In the genomic region with DNA sequence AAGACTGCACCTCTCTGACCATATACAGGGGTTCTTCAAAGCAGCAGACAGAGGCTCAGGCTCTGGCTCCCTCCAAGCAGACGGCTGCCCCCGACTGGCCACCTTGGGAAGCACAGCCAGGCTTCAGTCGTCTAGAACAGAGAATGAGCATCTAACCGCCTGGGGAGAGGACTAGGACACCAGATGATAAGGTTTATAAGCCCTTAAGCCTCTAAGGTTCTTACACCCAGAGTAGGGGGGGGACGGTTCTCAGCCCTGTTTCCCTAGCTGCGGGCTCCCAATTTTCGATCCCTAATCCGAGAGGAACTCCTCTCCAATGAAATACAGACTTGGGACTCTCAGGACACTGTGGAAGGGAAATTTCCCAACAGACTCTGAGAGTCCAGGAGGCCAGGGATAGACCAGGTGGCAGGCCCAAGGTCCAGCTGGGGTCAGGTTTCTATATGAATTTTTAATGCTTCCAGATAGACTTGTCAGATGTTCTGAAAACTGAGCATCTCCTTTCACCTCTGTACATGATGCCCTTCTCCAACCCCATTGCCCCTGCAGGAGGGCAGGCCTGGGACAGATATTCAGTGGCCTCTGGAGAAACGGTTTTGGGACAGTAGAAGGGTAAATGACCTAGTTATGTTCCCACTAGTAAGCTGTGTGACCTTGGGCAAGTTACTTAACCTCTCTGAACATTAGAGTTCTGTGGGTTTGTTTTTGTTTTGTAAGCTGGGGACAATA, we compare ENCODE assay signal across 7 cellular contexts. TPM values are rescaled to one million over a fixed set of nuclear protein-coding genes. Genes with fewer than 3 reads are reported as not detected.
DNase-seq lines count a peak whose midpoint lies in the region; ATAC-seq and TF ChIP-seq lines count a peak whose summit lies in the region.

No MANE protein-coding gene starts in this region.

- peak; percentile 66 to 71 for DNase-seq in NOMO-1 (lab: John Stamatoyannopoulos, UW; ENCODE audit: unreplicated experiment in 2 of 2)
- peak; percentile 86 for DNase-seq in activated CD8-positive, alpha-beta memory T cell treated with anti-CD3 and anti-CD28 coated beads, Interleukin-2, amount 10 ng/mL, durations not matched to agents 7 days and 5 days
- DNase-seq in esophagus muscularis mucosa (ENCODE audit: extremely low spot score): no peak
- DNase-seq in occipital lobe (lab: John Stamatoyannopoulos, UW): peak; percentile 60
- no peak for DNase-seq in vagina (ENCODE audit: extremely low spot score in 2 of 2)

- H3K27ac Mint-ChIP-seq in activated CD8-positive, alpha-beta memory T cell treated with anti-CD3 and anti-CD28 coated beads, Interleukin-2, amount 10 ng/mL, durations not matched to agents 7 days and 5 days: no peak overlapping the region

- peaks cover 15% of the 10 kb centered on the region for H3K4me1 Mint-ChIP-seq in activated CD8-positive, alpha-beta memory T cell treated with anti-CD3 and anti-CD28 coated beads, Interleukin-2, amount 10 ng/mL, durations not matched to agents 7 days and 5 days

- TF ChIP-seq EP300 in esophagus muscularis mucosa (IDR thresholded peaks at IDR 0.05): no peak

- H3K27me3 Mint-ChIP-seq in activated CD8-positive, alpha-beta memory T cell treated with anti-CD3 and anti-CD28 coated beads, Interleukin-2, amount 10 ng/mL, durations not matched to agents 7 days and 5 days: peaks cover 49% of the 10 kb centered on the region

- no peak overlapping the region for H3K27ac ChIP-seq in esophagus muscularis mucosa (replicated peaks in 1 of 4)
- no peak overlapping the region for H3K27ac ChIP-seq in vagina

- no peaks in the 10 kb centered on the region for H3K9me3 Mint-ChIP-seq in activated CD8-positive, alpha-beta memory T cell treated with anti-CD3 and anti-CD28 coated beads, Interleukin-2, amount 10 ng/mL, durations not matched to agents 7 days and 5 days (ENCODE audit: low read depth)

- H3K4me1 ChIP-seq in esophagus muscularis mucosa (peaks cover 21 to 34% (median 31%) of the 10 kb centered on the region in 4 donors), vagina (peaks cover 32% of the 10 kb centered on the region)

- intact Hi-C loops in esophagus muscularis mucosa (cut with DNase I) (loop anchor here (5.0 kb wide), 1 partner anchor 133 kb away; no protein-coding TSS in a partner anchor), vagina (cut with DNase I) (no loop called here)

- WGBS in esophagus muscularis mucosa: 35% methylated on average over 9 of the region's 9 CpGs

- ATAC-seq in HG03159 (IDR thresholded peaks at IDR 0.05; ENCODE audit: unreplicated experiment): peak; percentile 50
- ATAC-seq in activated CD8-positive, alpha-beta memory T cell treated with anti-CD3 and anti-CD28 coated beads, Interleukin-2, amount 10 ng/mL, durations not matched to agents 7 days and 5 days: peak; percentile 70

- TF ChIP-seq CTCF in GM12872 (IDR thresholded peaks at IDR 0.05; ENCODE audit: insufficient read depth, low read depth, low read length) (peak; percentile 88), esophagus muscularis mucosa (IDR thresholded peaks at IDR 0.05) (peak; percentile 52 to 76 (median 61)), vagina (IDR thresholded peaks at IDR 0.05) (peak in 2 of 3 experiments; percentile 45 to 60)

- H3K36me3 Mint-ChIP-seq in activated CD8-positive, alpha-beta memory T cell treated with anti-CD3 and anti-CD28 coated beads, Interleukin-2, amount 10 ng/mL, durations not matched to agents 7 days and 5 days: peaks cover 5% of the 10 kb centered on the region

- H3K9me3 ChIP-seq in esophagus muscularis mucosa (no peaks in the 10 kb centered on the region), vagina (no peaks in the 10 kb centered on the region)

- H3K27me3 ChIP-seq in esophagus muscularis mucosa: peaks cover 0 to 55% (median 16%) of the 10 kb centered on the region in 4 donors
- no peaks in the 10 kb centered on the region for H3K27me3 ChIP-seq in vagina

- no peak for TF ChIP-seq POLR2A in esophagus muscularis mucosa (IDR thresholded peaks at IDR 0.05; ENCODE audit: low read depth)
- no peak for TF ChIP-seq POLR2A in vagina (IDR thresholded peaks at IDR 0.05)

- CTCF ChIA-PET in activated CD8-positive, alpha-beta memory T cell treated with anti-CD3 and anti-CD28 coated beads, Interleukin-2, amount 10 ng/mL, durations not matched to agents 7 days and 5 days (lab: Charles Lee): interaction anchor here (0.7 to 9.5 kb wide), 8 partner anchors 12 to 135 kb away, joined by 3 to 102 read pairs (median 8); a partner anchor contains a TSS

- H3K36me3 ChIP-seq in esophagus muscularis mucosa (peaks cover 14 to 25% (median 17%) of the 10 kb centered on the region in 4 donors), vagina (peaks cover 0 to 11% of the 10 kb centered on the region in 2 donors)

- H3K4me3 Mint-ChIP-seq in activated CD8-positive, alpha-beta memory T cell treated with anti-CD3 and anti-CD28 coated beads, Interleukin-2, amount 10 ng/mL, durations not matched to agents 7 days and 5 days: no peak overlapping the region

- H3K4me3 ChIP-seq in esophagus muscularis mucosa (no peak overlapping the region), vagina (no peak overlapping the region)

RNA-seq across cellular contexts. Expression of a gene that starts 20.2 kb away (rescaled TPM):
- total RNA-seq in activated CD8-positive, alpha-beta memory T cell treated with anti-CD3 and anti-CD28 coated beads, Interleukin-2, amount 10 ng/mL, durations not matched to agents 7 days and 5 days: not detected
- 1 to 10 TPM in 1 of 4 donors, under 1 TPM in 2, not detected in 1; 0.33 to 1.1 (median 0.91) TPM for total RNA-seq in esophagus muscularis mucosa
- total RNA-seq in occipital lobe: 0.47 TPM
- 2.0 TPM for total RNA-seq in vagina

RNA-seq across cellular contexts. Expression of a gene that starts 34.9 kb away (rescaled TPM):
- total RNA-seq in activated CD8-positive, alpha-beta memory T cell treated with anti-CD3 and anti-CD28 coated beads, Interleukin-2, amount 10 ng/mL, durations not matched to agents 7 days and 5 days: 10 to 100 TPM; 24.6 to 25.8 TPM
- total RNA-seq in esophagus muscularis mucosa: 10 to 100 TPM; 17.7 to 33.2 (median 23.5) TPM
- total RNA-seq in occipital lobe: 0.94 TPM
- total RNA-seq in vagina: 22.6 TPM

RNA-seq across cellular contexts. Expression of a gene that starts 50.0 kb away (rescaled TPM):
- total RNA-seq in activated CD8-positive, alpha-beta memory T cell treated with anti-CD3 and anti-CD28 coated beads, Interleukin-2, amount 10 ng/mL, durations not matched to agents 7 days and 5 days: 10 to 100 TPM; 74.5 to 92.9 TPM
- total RNA-seq in esophagus muscularis mucosa: 10 to 100 TPM; 41.9 to 49.1 (median 43.1) TPM
- 33.1 TPM for total RNA-seq in occipital lobe
- 45.2 TPM for total RNA-seq in vagina

RNA-seq across cellular contexts. Expression of a gene that starts 53.7 kb away (rescaled TPM):
- total RNA-seq in activated CD8-positive, alpha-beta memory T cell treated with anti-CD3 and anti-CD28 coated beads, Interleukin-2, amount 10 ng/mL, durations not matched to agents 7 days and 5 days: 100 to 1,000 TPM; 106 to 117 TPM
- total RNA-seq in esophagus muscularis mucosa: 10 to 100 TPM; 26.6 to 90.4 (median 77.0) TPM
- 8.7 TPM for total RNA-seq in occipital lobe
- 53.5 TPM for total RNA-seq in vagina

RNA-seq across cellular contexts. Expression of a gene that starts 56.8 kb away (rescaled TPM):
- total RNA-seq in activated CD8-positive, alpha-beta memory T cell treated with anti-CD3 and anti-CD28 coated beads, Interleukin-2, amount 10 ng/mL, durations not matched to agents 7 days and 5 days: not detected
- not detected for total RNA-seq in esophagus muscularis mucosa
- total RNA-seq in occipital lobe: not detected
- not detected for total RNA-seq in vagina

Comparison
In these comparisons a context has a peak if more than half of its experiments do, and no peak if none do; other contexts are left out.
1. DNase-seq: peak in NOMO-1 (2 of 2), activated CD8-positive, alpha-beta memory T cell treated with anti-CD3 and anti-CD28 coated beads, Interleukin-2, amount 10 ng/mL, durations not matched to agents 7 days and 5 days (single experiment) and occipital lobe (single experiment); none in esophagus muscularis mucosa (single experiment) and vagina (0 of 2).
2. Peak in every context shown above with its lines, with median percentiles within 50 percentile points of each other: CTCF ChIP-seq.